ENCODE assay signal across 16 cellular contexts in genomic region chr15:74383286-74383685, GRCh38. TPM values are rescaled to one million over a fixed set of nuclear protein-coding genes. Genes with fewer than 3 reads are reported as not detected.
DNase-seq lines count a peak whose midpoint lies in the region; ATAC-seq and TF ChIP-seq lines count a peak whose summit lies in the region.
"Had no signal": no experiment of that assay in that cellular context is flagged by ENCODE, and none has a peak within 500 bp of the region (broad histone marks: within the 10 kb centered on the region; RNA-seq: fewer than 3 reads in every experiment).

No MANE protein-coding gene starts in this region.

- no peaks in the 10 kb centered on the region for H3K9me2 ChIP-seq in MM.1S (replicated peaks; ENCODE audit: insufficient read depth, low read length)

- H3K27me3 ChIP-seq in CD8-positive, alpha-beta memory T cell (ENCODE audit: insufficient read depth, low read length, poor library complexity, severe bottlenecking), result no peaks in the 10 kb centered on the region
- H3K27me3 ChIP-seq in MM.1S (replicated peaks; ENCODE audit: insufficient read depth, low read length) (no peaks in the 10 kb centered on the region), foreskin keratinocyte (no peaks in the 10 kb centered on the region)
- H3K27me3 ChIP-seq: heart right ventricle, SJCRH30 had no signal

- H3F3A ChIP-seq in MM.1S (ENCODE audit: insufficient read depth, low read length), result peaks cover 24% of the 10 kb centered on the region

- H3K27me3 Mint-ChIP-seq in CD8-positive, alpha-beta memory T cell, result peaks cover 0 to 3% of the 10 kb centered on the region in 2 donors

- H3K4me3 ChIP-seq in CD8-positive, alpha-beta memory T cell (ENCODE audit: low read length), result no peak overlapping the region
- no peak overlapping the region for H3K4me3 ChIP-seq in MM.1S (ENCODE audit: low read length)
- H3K4me3 ChIP-seq: heart right ventricle, psoas muscle, SJCRH30, thoracic aorta had no signal

- no peaks in the 10 kb centered on the region for H3K36me3 ChIP-seq in CD8-positive, alpha-beta memory T cell (ENCODE audit: insufficient read depth, low read length)
- no peaks in the 10 kb centered on the region for H3K36me3 ChIP-seq in MM.1S (replicated peaks; ENCODE audit: insufficient read depth, low read length)
- H3K36me3 ChIP-seq: heart right ventricle, SJCRH30, thoracic aorta had no signal

- H3K79me2 ChIP-seq in MM.1S (ENCODE audit: low read length), result no peaks in the 10 kb centered on the region

- no peak for DNase-seq in CD8-positive, alpha-beta memory T cell
- DNase-seq in MM.1S, result no peak
- DNase-seq in foreskin keratinocyte, result no peak
- no peak for DNase-seq in NCI-H1436 treated with DMSO at 0.1 percent for 48 hours (lab: John Stamatoyannopoulos, UW)
- no peak for DNase-seq in omental fat pad (ENCODE audit: low spot score)
- DNase-seq in sciatic nerve (ENCODE audit: low spot score), result no peak
- DNase-seq in glomerular visceral epithelial cell (ENCODE audit: extremely low spot score), result no peak
- DNase-seq: amniotic stem cell; COR-L47; effector CD4-positive, alpha-beta T cell; heart right ventricle; NCI-H526 treated with DMSO at 0.1 percent for 48 hours had no signal

- no peaks in the 10 kb centered on the region for H3K9me3 Mint-ChIP-seq in CD8-positive, alpha-beta memory T cell

- H3K9me3 ChIP-seq in CD8-positive, alpha-beta memory T cell (ENCODE audit: low read length), result no peaks in the 10 kb centered on the region
- no peaks in the 10 kb centered on the region for H3K9me3 ChIP-seq in MM.1S (replicated peaks; ENCODE audit: insufficient read depth, low read length)
- H3K9me3 ChIP-seq: heart right ventricle, psoas muscle, SJCRH30, thoracic aorta had no signal

- H4K20me1 ChIP-seq in MM.1S (ENCODE audit: insufficient read depth, low read length), result no peaks in the 10 kb centered on the region

- TF ChIP-seq CTCF in MM.1S (IDR thresholded peaks at IDR 0.05; ENCODE audit: low read length) (no peak), foreskin keratinocyte (conservative IDR thresholded peaks at IDR 0.05) (no peak), omental fat pad (IDR thresholded peaks at IDR 0.05) (no peak)

- ATAC-seq in GM19452 (IDR thresholded peaks at IDR 0.05; ENCODE audit: unreplicated experiment) (peak; percentile 6), foreskin keratinocyte (peak; percentile 0), omental fat pad (ENCODE audit: low FRiP score) (no peak), sciatic nerve (no peak)
- ATAC-seq: heart right ventricle had no signal

- intact Hi-C loops in sciatic nerve (cut with DNase I), result loop anchor here (2.0 to 5.0 kb wide), 2 partner anchors 54 to 384 kb away; no protein-coding TSS in a partner anchor

- H3K36me3 Mint-ChIP-seq in CD8-positive, alpha-beta memory T cell, result no peaks in the 10 kb centered on the region

- H3K4me1 ChIP-seq in CD8-positive, alpha-beta memory T cell (ENCODE audit: insufficient read depth, low read length), result peaks cover 36% of the 10 kb centered on the region
- peaks cover 44% of the 10 kb centered on the region for H3K4me1 ChIP-seq in MM.1S (ENCODE audit: low read length)
- peaks cover 48% of the 10 kb centered on the region for H3K4me1 ChIP-seq in foreskin keratinocyte
- H3K4me1 ChIP-seq: psoas muscle had no signal

- H2AFZ ChIP-seq in MM.1S (ENCODE audit: low read length), result peak overlapping the region; percentile 8

- POLR2A ChIA-PET in CD8-positive, alpha-beta memory T cell (lab: Charles Lee), result interaction anchor here (1.5 kb wide), 1 partner anchor 56 kb away, joined by 5 read pairs; no protein-coding TSS in a partner anchor

- peak overlapping the region; percentile 87 to 98 (median 94) for H3K27ac Mint-ChIP-seq in CD8-positive, alpha-beta memory T cell

- peak overlapping the region; percentile 86 for H3K9ac ChIP-seq in MM.1S (ENCODE audit: low read length)

- H3K27ac ChIP-seq in CD8-positive, alpha-beta memory T cell (ENCODE audit: low read depth, low read length), result no peak overlapping the region
- H3K27ac ChIP-seq in MM.1S (ENCODE audit: low read length) (peak overlapping the region; percentile 99), foreskin keratinocyte (peak overlapping the region; percentile 99)
- H3K27ac ChIP-seq: psoas muscle, SJCRH30, thoracic aorta had no signal

- CTCF ChIA-PET in CD8-positive, alpha-beta memory T cell (lab: Charles Lee), result interaction anchor here (0.7 to 6.1 kb wide), 14 partner anchors 10 to 251 kb away, joined by 3 to 163 read pairs (median 6); partner anchors contain the start of genes CYP11A1 and SEMA7A

- H3K4me1 Mint-ChIP-seq in CD8-positive, alpha-beta memory T cell, result peaks cover 23 to 37% (median 26%) of the 10 kb centered on the region in 3 donors

- H3K4me2 ChIP-seq in MM.1S (ENCODE audit: low read depth, low read length), result peak overlapping the region; percentile 72; the same call in 1 of the 2 replicates

- peak overlapping the region in 2 of 7 donors; percentile 67 to 73 for H3K4me3 Mint-ChIP-seq in CD8-positive, alpha-beta memory T cell

RNA-seq across cellular contexts. Expression of gene CYP11A1, which starts 15.8 kb away (rescaled TPM):
- total RNA-seq in CD8-positive, alpha-beta memory T cell, result not detected
- polyA plus RNA-seq in CD8-positive, alpha-beta memory T cell, result not detected
- not detected in 2 replicates for total RNA-seq in foreskin keratinocyte
- polyA plus RNA-seq in foreskin keratinocyte, result 0.04 TPM in 1 of 2 replicates, not detected in the other
- 1 to 10 TPM; 1.3 to 4.8 (median 1.4) TPM for total RNA-seq in omental fat pad
- total RNA-seq in sciatic nerve, result 4.3 TPM
- total RNA-seq: SJCRH30, thoracic aorta had no signal

RNA-seq across cellular contexts. Expression of gene SEMA7A, which starts 50.5 kb away (rescaled TPM):
- total RNA-seq in CD8-positive, alpha-beta memory T cell, result 10 to 100 TPM; 71.2 to 72.5 TPM
- 1.9 TPM for polyA plus RNA-seq in CD8-positive, alpha-beta memory T cell
- total RNA-seq in foreskin keratinocyte, result 19.8 and 45.0 TPM in 2 replicates
- 14.5 and 32.3 TPM in 2 replicates for polyA plus RNA-seq in foreskin keratinocyte
- 1 to 10 TPM; 1.2 to 7.6 (median 3.4) TPM for total RNA-seq in omental fat pad
- total RNA-seq in sciatic nerve, result 30.9 TPM

Comparison
In these comparisons a context has a peak if more than half of its experiments do, and no peak if none do; other contexts are left out.
1. ATAC-seq: peak in GM19452 (single experiment) and foreskin keratinocyte (single experiment); none in omental fat pad (single experiment) and sciatic nerve (single experiment).